11 cellular contexts compared by ENCODE assay signal in the genomic region with DNA sequence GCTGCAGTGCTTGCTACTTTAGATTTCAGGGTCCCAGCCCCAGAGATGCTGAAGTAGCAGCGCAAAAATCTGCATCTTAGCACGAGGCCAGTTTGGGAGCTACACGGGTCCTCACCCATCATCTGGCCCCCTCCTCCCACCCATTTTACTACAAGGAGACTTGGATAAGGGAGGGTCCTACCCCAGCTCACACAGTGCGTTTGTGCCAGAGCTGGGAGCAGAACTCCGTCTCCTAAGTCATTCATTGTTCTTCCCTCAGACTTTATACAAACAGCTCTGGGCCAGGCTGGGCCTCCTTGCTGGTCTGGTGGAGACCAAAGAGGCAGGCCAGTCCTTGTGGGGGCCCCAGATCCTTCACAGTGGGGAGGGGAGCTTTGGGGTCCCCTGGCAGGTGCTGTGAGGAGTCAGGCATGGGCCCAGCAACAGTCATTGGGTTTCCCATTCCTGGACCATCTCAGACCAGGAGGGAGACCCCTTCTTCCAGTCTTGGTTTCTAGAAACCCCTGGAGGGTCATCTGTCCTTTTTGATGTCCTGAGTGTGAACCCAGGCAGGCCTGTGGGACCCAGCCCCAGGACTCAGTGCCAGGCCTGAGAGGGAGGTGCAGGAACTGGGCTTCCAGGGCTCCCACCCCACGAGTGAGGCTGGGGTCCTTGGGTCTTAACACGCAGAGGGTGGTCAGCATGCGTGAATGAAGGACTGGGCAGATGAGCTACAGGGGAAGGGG. TPM values are rescaled to one million over a fixed set of nuclear protein-coding genes. Genes with fewer than 3 reads are reported as not detected.
DNase-seq lines count a peak whose midpoint lies in the region; ATAC-seq, FAIRE-seq and TF ChIP-seq lines count a peak whose summit lies in the region.
"Had no signal": no experiment of that assay in that cellular context is flagged by ENCODE, and none has a peak within 500 bp of the region (broad histone marks: within the 10 kb centered on the region; RNA-seq: fewer than 3 reads in every experiment).

No MANE protein-coding gene starts in this region.

- H3K4me2 ChIP-seq in GM23248 (ENCODE audit: unreplicated experiment): no peak overlapping the region
- peak overlapping the region; percentile 42 for H3K4me2 ChIP-seq in astrocyte (ENCODE audit: low read length)
- H3K4me2 ChIP-seq in osteoblast (ENCODE audit: insufficient read depth, low read length): no peak overlapping the region

- no peaks in the 10 kb centered on the region for H3K9me3 ChIP-seq in CD8-positive, alpha-beta T cell (ENCODE audit: low read length)
- H3K9me3 ChIP-seq in GM23248 (ENCODE audit: low read depth): no peaks in the 10 kb centered on the region
- H3K9me3 ChIP-seq in astrocyte (ENCODE audit: insufficient read depth, low read depth, low read length): peaks cover 3% of the 10 kb centered on the region
- no peaks in the 10 kb centered on the region for H3K9me3 ChIP-seq in osteoblast (ENCODE audit: low read depth, low read length)

- H4K20me1 ChIP-seq in GM23248 (ENCODE audit: insufficient read depth) (no peaks in the 10 kb centered on the region), astrocyte (ENCODE audit: insufficient read depth, low read length) (no peaks in the 10 kb centered on the region), osteoblast (ENCODE audit: insufficient read depth, low read length) (no peaks in the 10 kb centered on the region)

- no peak for TF ChIP-seq CTCF in CD8-positive, alpha-beta T cell (IDR thresholded peaks at IDR 0.05)
- no peak for TF ChIP-seq CTCF in astrocyte (IDR thresholded peaks at IDR 0.05; ENCODE audit: insufficient read depth, low read depth, low read length)
- no peak for TF ChIP-seq CTCF in osteoblast (IDR thresholded peaks at IDR 0.05; ENCODE audit: extremely low read depth, low read depth, low read length)

- no peaks in the 10 kb centered on the region for H3F3A ChIP-seq in GM23248 (ENCODE audit: insufficient read depth)

- FAIRE-seq in astrocyte (lab: Jason Lieb, UNC): no peak

- no peak overlapping the region for H3K27ac ChIP-seq in CD8-positive, alpha-beta T cell (ENCODE audit: low read depth, low read length)
- H3K27ac ChIP-seq in GM23248: no peak overlapping the region
- H3K27ac ChIP-seq in astrocyte (ENCODE audit: low read depth, low read length): no peak overlapping the region
- no peak overlapping the region for H3K27ac ChIP-seq in osteoblast (ENCODE audit: low read depth, low read length)
- H3K27ac ChIP-seq: C4-2B had no signal

- no peaks in the 10 kb centered on the region for H3K36me3 ChIP-seq in CD8-positive, alpha-beta T cell (ENCODE audit: insufficient read depth, low read length)
- H3K36me3 ChIP-seq in GM23248 (ENCODE audit: low read depth) (no peaks in the 10 kb centered on the region), astrocyte (ENCODE audit: insufficient read depth, low read length) (no peaks in the 10 kb centered on the region), osteoblast (ENCODE audit: insufficient read depth, low read length) (no peaks in the 10 kb centered on the region)

- 45 to 48% methylated on average over 8 of the region's 8 CpGs for WGBS in GM23248 (ENCODE audit: low coverage in 1 of 2, low lambda C conversion rate in 2 of 2, missing lambda C conversion rate in 2 of 2), 2 experiments

- no peak overlapping the region for H3K4me3 Mint-ChIP-seq in CD8-positive, alpha-beta T cell
- H3K4me3 Mint-ChIP-seq in astrocyte (ENCODE audit: unreplicated experiment): no peak overlapping the region
- H3K4me3 Mint-ChIP-seq: activated B cell treated with CpG ODN at 0.5 μM for 24 hours; activated naive CD8-positive, alpha-beta T cell had no signal

- intact Hi-C loops in CD8-positive, alpha-beta T cell (cut with DNase I, micrococcal nuclease): loop anchor here in 1 of 2 experiments (5.0 kb wide), 1 partner anchor 51 kb away; no protein-coding TSS in a partner anchor

- peaks cover 4% of the 10 kb centered on the region for H3K36me3 Mint-ChIP-seq in CD8-positive, alpha-beta T cell
- H3K36me3 Mint-ChIP-seq in astrocyte (ENCODE audit: low read depth, unreplicated experiment): peaks cover 2% of the 10 kb centered on the region
- H3K36me3 Mint-ChIP-seq: activated naive CD8-positive, alpha-beta T cell had no signal

- peaks cover 4% of the 10 kb centered on the region for H3K4me1 Mint-ChIP-seq in CD8-positive, alpha-beta T cell (ENCODE audit: low read depth)
- H3K4me1 Mint-ChIP-seq in astrocyte (ENCODE audit: low read depth, unreplicated experiment): peaks cover 37% of the 10 kb centered on the region

- peaks cover 3% of the 10 kb centered on the region for H3K4me1 ChIP-seq in CD8-positive, alpha-beta T cell (ENCODE audit: insufficient read depth, low read length)
- H3K4me1 ChIP-seq in GM23248 (ENCODE audit: insufficient read depth) (no peaks in the 10 kb centered on the region), astrocyte (ENCODE audit: insufficient read depth, low read length) (peaks cover 10% of the 10 kb centered on the region), osteoblast (ENCODE audit: insufficient read depth, low read length) (peaks cover 4% of the 10 kb centered on the region)

- H3K27ac Mint-ChIP-seq in CD8-positive, alpha-beta T cell: no peak overlapping the region
- peak overlapping the region; percentile 58 for H3K27ac Mint-ChIP-seq in astrocyte (ENCODE audit: unreplicated experiment)
- H3K27ac Mint-ChIP-seq: activated B cell treated with CpG ODN at 0.5 μM for 24 hours; activated naive CD8-positive, alpha-beta T cell had no signal

- peaks cover 2% of the 10 kb centered on the region for H3K27me3 Mint-ChIP-seq in CD8-positive, alpha-beta T cell (ENCODE audit: low read depth)
- peaks cover 1% of the 10 kb centered on the region for H3K27me3 Mint-ChIP-seq in astrocyte (ENCODE audit: low read depth, unreplicated experiment)

- no peaks in the 10 kb centered on the region for H3K9me3 Mint-ChIP-seq in CD8-positive, alpha-beta T cell
- no peaks in the 10 kb centered on the region for H3K9me3 Mint-ChIP-seq in astrocyte (ENCODE audit: unreplicated experiment)
- H3K9me3 Mint-ChIP-seq: activated B cell treated with CpG ODN at 0.5 μM for 24 hours had no signal

- H3K9ac ChIP-seq in GM23248 (no peak overlapping the region), astrocyte (ENCODE audit: low read length) (peak overlapping the region; percentile 38)

- POLR2A ChIA-PET in CD8-positive, alpha-beta T cell (lab: Charles Lee): interaction anchor here (0.6 to 0.9 kb wide), 2 partner anchors 10 to 201 kb away, joined by 3 read pairs; no protein-coding TSS in a partner anchor

- in situ Hi-C loops in GM23248 (cut with MboI): loop anchor here (5.0 kb wide), 1 partner anchor 51 kb away; no protein-coding TSS in a partner anchor

- no peak for DNase-seq in CD8-positive, alpha-beta T cell
- no peak for DNase-seq in GM23248
- no peak for DNase-seq in astrocyte (ENCODE audit: low read depth)
- DNase-seq in osteoblast (ENCODE audit: insufficient read length, low spot score, missing footprints): no peak
- DNase-seq in activated naive CD4-positive, alpha-beta T cell treated with Interleukin-2 at 50 U/mL for 16 hours: no peak
- DNase-seq in NCI-H146 treated with DMSO at 0.1 percent for 48 hours (lab: John Stamatoyannopoulos, UW; ENCODE audit: unreplicated experiment): no peak
- no peak for DNase-seq in NCI-H748 (lab: John Stamatoyannopoulos, UW; ENCODE audit: unreplicated experiment)

- peak overlapping the region; percentile 43; the same call in 1 of the 2 replicates for H2AFZ ChIP-seq in GM23248
- peak overlapping the region; percentile 83 for H2AFZ ChIP-seq in astrocyte (ENCODE audit: low read depth, low read length)
- H2AFZ ChIP-seq in osteoblast (ENCODE audit: low read length): peak overlapping the region; percentile 51

- CTCF ChIA-PET in CD8-positive, alpha-beta T cell (lab: Charles Lee): interaction anchor here (0.7 to 5.2 kb wide), 23 partner anchors 8 to 649 kb away, joined by 3 to 52 read pairs (median 5); no protein-coding TSS in a partner anchor

- no peak overlapping the region for H3K4me3 ChIP-seq in CD8-positive, alpha-beta T cell (ENCODE audit: low read depth, low read length)
- H3K4me3 ChIP-seq in GM23248 (no peak overlapping the region), astrocyte (ENCODE audit: insufficient read depth, low read depth, low read length) (no peak overlapping the region), osteoblast (ENCODE audit: insufficient read depth, low read length) (no peak overlapping the region)

- H3K79me2 ChIP-seq in GM23248 (ENCODE audit: insufficient read depth) (no peaks in the 10 kb centered on the region), astrocyte (ENCODE audit: insufficient read depth, low read length) (no peaks in the 10 kb centered on the region), osteoblast (ENCODE audit: insufficient read depth, low read length) (no peaks in the 10 kb centered on the region)

- ATAC-seq in CD8-positive, alpha-beta T cell: peak; percentile 23
- ATAC-seq in HG03571 (IDR thresholded peaks at IDR 0.05; ENCODE audit: unreplicated experiment): no peak

- peaks cover 2% of the 10 kb centered on the region for H3K27me3 ChIP-seq in CD8-positive, alpha-beta T cell (ENCODE audit: insufficient read depth, low read length)
- H3K27me3 ChIP-seq in GM23248 (replicated peaks; ENCODE audit: insufficient read depth) (no peaks in the 10 kb centered on the region; the same call in 1 of the 2 replicates), astrocyte (ENCODE audit: insufficient read depth, low read length) (no peaks in the 10 kb centered on the region), osteoblast (ENCODE audit: insufficient read depth, low read length) (no peaks in the 10 kb centered on the region)

- no peaks in the 10 kb centered on the region for H3K9me2 ChIP-seq in GM23248 (ENCODE audit: insufficient read depth)

RNA-seq across cellular contexts. Expression of gene IL17B, which starts 2.3 kb away (rescaled TPM):
- total RNA-seq in CD8-positive, alpha-beta T cell: not detected
- total RNA-seq in GM23248 (2014; rRNA removed; shearing (Covaris generic)): not detected in 2 replicates
- 0.29 and 0.43 TPM in 2 replicates for polyA plus RNA-seq in GM23248 (2016; fragmentation: Nextera tagmentation; extraction: Ambion mirVana)
- total RNA-seq in astrocyte: 0.54 and 0.60 TPM in 2 replicates
- 0.29 TPM in 1 of 2 replicates, not detected in the other for total RNA-seq in osteoblast
- total RNA-seq: activated B cell treated with CpG ODN at 0.5 μM for 24 hours had no signal

RNA-seq across cellular contexts. Expression of gene PCYOX1L, which starts 23.6 kb away (rescaled TPM):
- 10 to 100 TPM; 18.9 to 21.9 TPM for total RNA-seq in CD8-positive, alpha-beta T cell
- total RNA-seq in GM23248 (2014; rRNA removed; shearing (Covaris generic)): 10.7 and 12.6 TPM in 2 replicates
- 10.4 and 10.5 TPM in 2 replicates for polyA plus RNA-seq in GM23248 (2016; fragmentation: Nextera tagmentation; extraction: Ambion mirVana)
- total RNA-seq in astrocyte (16.6 and 21.8 TPM in 2 replicates), osteoblast (4.3 and 4.7 TPM in 2 replicates)

RNA-seq across cellular contexts. Expression of gene GRPEL2, which starts 36.1 kb away (rescaled TPM):
- 1 to 10 TPM; 9.1 to 9.7 TPM for total RNA-seq in CD8-positive, alpha-beta T cell
- total RNA-seq in GM23248 (2014; rRNA removed; shearing (Covaris generic)): 26.3 and 27.0 TPM in 2 replicates
- polyA plus RNA-seq in GM23248 (2016; fragmentation: Nextera tagmentation; extraction: Ambion mirVana): 17.0 and 19.5 TPM in 2 replicates
- total RNA-seq in astrocyte (26.0 and 30.0 TPM in 2 replicates), osteoblast (34.7 and 34.8 TPM in 2 replicates)
